Comparison of ENCODE assay signal across 3 cellular contexts in genomic region chr6:1286972-1287600, GRCh38.
TF ChIP-seq lines count a peak whose summit lies in the region.

No MANE protein-coding gene starts in this region.

TF ChIP-seq in A549, 52 proteins besides CTCF, POLR2A, EP300 and RAD21:
- TF ChIP-seq CEBPB (IDR thresholded peaks at IDR 0.05) (peak; percentile 75 to 77; a peak in 3 of 4 replicates), EHF (CRISPR knock-in tag; IDR thresholded peaks at IDR 0.05) (no peak), ESRRA (IDR thresholded peaks at IDR 0.05; ENCODE audit: borderline replicate concordance, low read length) (no peak), KDM5A (IDR thresholded peaks at IDR 0.05) (no peak), FOXS1 (CRISPR knock-in tag; IDR thresholded peaks at IDR 0.05) (no peak), NPAS2 (CRISPR knock-in tag; IDR thresholded peaks at IDR 0.05; ENCODE audit: borderline replicate concordance) (no peak), CBX2 (IDR thresholded peaks at IDR 0.05; ENCODE audit: borderline replicate concordance, low read depth) (no peak), POLR2AphosphoS2 (conservative IDR thresholded peaks at IDR 0.05; ENCODE audit: low read length) (no peak), JUN (IDR thresholded peaks at IDR 0.05) (peak in 1 of 2 experiments; percentile 22; a peak in 1 of 5 replicates), ATOH8 (CRISPR knock-in tag; IDR thresholded peaks at IDR 0.05; ENCODE audit: low read depth) (no peak), JUNB (IDR thresholded peaks at IDR 0.05) (peak; percentile 60; the same call in 1 of the 2 replicates), GATA3 (IDR thresholded peaks at IDR 0.05; ENCODE audit: borderline replicate concordance) (no peak), FOSL2 (IDR thresholded peaks at IDR 0.05) (peak; percentile 59), FOSL2 (CRISPR knock-in tag; IDR thresholded peaks at IDR 0.05) (peak; percentile 71), NR3C1 (IDR thresholded peaks at IDR 0.05) (no peak)
- TF ChIP-seq, protein P1, sequence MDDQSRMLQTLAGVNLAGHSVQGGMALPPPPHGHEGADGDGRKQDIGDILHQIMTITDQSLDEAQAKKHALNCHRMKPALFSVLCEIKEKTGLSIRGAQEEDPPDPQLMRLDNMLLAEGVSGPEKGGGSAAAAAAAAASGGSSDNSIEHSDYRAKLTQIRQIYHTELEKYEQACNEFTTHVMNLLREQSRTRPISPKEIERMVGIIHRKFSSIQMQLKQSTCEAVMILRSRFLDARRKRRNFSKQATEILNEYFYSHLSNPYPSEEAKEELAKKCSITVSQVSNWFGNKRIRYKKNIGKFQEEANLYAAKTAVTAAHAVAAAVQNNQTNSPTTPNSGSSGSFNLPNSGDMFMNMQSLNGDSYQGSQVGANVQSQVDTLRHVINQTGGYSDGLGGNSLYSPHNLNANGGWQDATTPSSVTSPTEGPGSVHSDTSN (IDR thresholded peaks at IDR 0.05): no peak
- TF ChIP-seq, protein P2, sequence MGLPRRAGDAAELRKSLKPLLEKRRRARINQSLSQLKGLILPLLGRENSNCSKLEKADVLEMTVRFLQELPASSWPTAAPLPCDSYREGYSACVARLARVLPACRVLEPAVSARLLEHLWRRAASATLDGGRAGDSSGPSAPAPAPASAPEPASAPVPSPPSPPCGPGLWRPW (IDR thresholded peaks at IDR 0.05): 0 out of 2 replicates have a peak, but pooled peaks have one; percentile 28
- TF ChIP-seq, protein P3, sequence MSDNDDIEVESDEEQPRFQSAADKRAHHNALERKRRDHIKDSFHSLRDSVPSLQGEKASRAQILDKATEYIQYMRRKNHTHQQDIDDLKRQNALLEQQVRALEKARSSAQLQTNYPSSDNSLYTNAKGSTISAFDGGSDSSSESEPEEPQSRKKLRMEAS (IDR thresholded peaks at IDR 0.05): peak; percentile 51; the same call in 1 of the 2 replicates

TF ChIP-seq in IMR-90, 13 proteins besides CTCF, POLR2A, EP300 and RAD21:
- peak; percentile 96 for TF ChIP-seq CEBPB (IDR thresholded peaks at IDR 0.05; ENCODE audit: low read depth, low read length)
- TF ChIP-seq SMC3 (IDR thresholded peaks at IDR 0.05; ENCODE audit: low read depth, low read length): no peak
- TF ChIP-seq BHLHE40 (IDR thresholded peaks at IDR 0.05; ENCODE audit: low read depth, low read length): peak; percentile 35; the same call in 1 of the 2 replicates
- peak; percentile 72; the same call in 1 of the 2 replicates for TF ChIP-seq FOS (IDR thresholded peaks at IDR 0.05; ENCODE audit: low read depth, low read length)
- TF ChIP-seq ELK1 (IDR thresholded peaks at IDR 0.05; ENCODE audit: borderline replicate concordance, low read depth, low read length): no peak
- no peak for TF ChIP-seq MAFK (IDR thresholded peaks at IDR 0.05; ENCODE audit: low read depth, low read length)
- peak; percentile 66; the same call in 1 of the 2 replicates for TF ChIP-seq MXI1 (IDR thresholded peaks at IDR 0.05; ENCODE audit: borderline replicate concordance, low read depth, low read length)
- TF ChIP-seq, protein P4, sequence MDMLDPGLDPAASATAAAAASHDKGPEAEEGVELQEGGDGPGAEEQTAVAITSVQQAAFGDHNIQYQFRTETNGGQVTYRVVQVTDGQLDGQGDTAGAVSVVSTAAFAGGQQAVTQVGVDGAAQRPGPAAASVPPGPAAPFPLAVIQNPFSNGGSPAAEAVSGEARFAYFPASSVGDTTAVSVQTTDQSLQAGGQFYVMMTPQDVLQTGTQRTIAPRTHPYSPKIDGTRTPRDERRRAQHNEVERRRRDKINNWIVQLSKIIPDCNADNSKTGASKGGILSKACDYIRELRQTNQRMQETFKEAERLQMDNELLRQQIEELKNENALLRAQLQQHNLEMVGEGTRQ (IDR thresholded peaks at IDR 0.05; ENCODE audit: low read depth, low read length): peak; percentile 33; the same call in 1 of the 2 replicates

TF ChIP-seq in WTC11, 78 proteins besides CTCF, POLR2A, EP300 and RAD21:
- no peak for TF ChIP-seq IRF2 (CRISPR knock-in tag; IDR thresholded peaks at IDR 0.05; ENCODE audit: borderline replicate concordance, low read depth)
- TF ChIP-seq ZBTB21 (CRISPR knock-in tag; IDR thresholded peaks at IDR 0.05; ENCODE audit: borderline replicate concordance): no peak
- TF ChIP-seq ZNF671 (CRISPR knock-in tag; IDR thresholded peaks at IDR 0.05): no peak
- TF ChIP-seq ZNF317 (CRISPR knock-in tag; IDR thresholded peaks at IDR 0.05; ENCODE audit: borderline replicate concordance, low read depth): no peak
- TF ChIP-seq ZNF396 (CRISPR knock-in tag; IDR thresholded peaks at IDR 0.05; ENCODE audit: borderline replicate concordance): no peak
- TF ChIP-seq TCF7 (CRISPR knock-in tag; IDR thresholded peaks at IDR 0.05; ENCODE audit: low read depth): no peak
- TF ChIP-seq SP1 (CRISPR knock-in tag; conservative IDR thresholded peaks at IDR 0.05): no peak
- TF ChIP-seq SOX15 (CRISPR knock-in tag; IDR thresholded peaks at IDR 0.05): no peak
- TF ChIP-seq ZNF416 (CRISPR knock-in tag; IDR thresholded peaks at IDR 0.05): no peak
- TF ChIP-seq, protein P5, sequence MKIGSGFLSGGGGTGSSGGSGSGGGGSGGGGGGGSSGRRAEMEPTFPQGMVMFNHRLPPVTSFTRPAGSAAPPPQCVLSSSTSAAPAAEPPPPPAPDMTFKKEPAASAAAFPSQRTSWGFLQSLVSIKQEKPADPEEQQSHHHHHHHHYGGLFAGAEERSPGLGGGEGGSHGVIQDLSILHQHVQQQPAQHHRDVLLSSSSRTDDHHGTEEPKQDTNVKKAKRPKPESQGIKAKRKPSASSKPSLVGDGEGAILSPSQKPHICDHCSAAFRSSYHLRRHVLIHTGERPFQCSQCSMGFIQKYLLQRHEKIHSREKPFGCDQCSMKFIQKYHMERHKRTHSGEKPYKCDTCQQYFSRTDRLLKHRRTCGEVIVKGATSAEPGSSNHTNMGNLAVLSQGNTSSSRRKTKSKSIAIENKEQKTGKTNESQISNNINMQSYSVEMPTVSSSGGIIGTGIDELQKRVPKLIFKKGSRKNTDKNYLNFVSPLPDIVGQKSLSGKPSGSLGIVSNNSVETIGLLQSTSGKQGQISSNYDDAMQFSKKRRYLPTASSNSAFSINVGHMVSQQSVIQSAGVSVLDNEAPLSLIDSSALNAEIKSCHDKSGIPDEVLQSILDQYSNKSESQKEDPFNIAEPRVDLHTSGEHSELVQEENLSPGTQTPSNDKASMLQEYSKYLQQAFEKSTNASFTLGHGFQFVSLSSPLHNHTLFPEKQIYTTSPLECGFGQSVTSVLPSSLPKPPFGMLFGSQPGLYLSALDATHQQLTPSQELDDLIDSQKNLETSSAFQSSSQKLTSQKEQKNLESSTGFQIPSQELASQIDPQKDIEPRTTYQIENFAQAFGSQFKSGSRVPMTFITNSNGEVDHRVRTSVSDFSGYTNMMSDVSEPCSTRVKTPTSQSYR (CRISPR knock-in tag; IDR thresholded peaks at IDR 0.05): no peak
